15 cellular contexts compared by ENCODE assay signal in genomic region chr5:96528816-96529474, GRCh38.
"Had no signal": no experiment of that assay in that cellular context is flagged by ENCODE, and none has a peak within 500 bp of the region (broad histone marks: within the 10 kb centered on the region; RNA-seq: fewer than 3 reads in every experiment).

No MANE protein-coding gene starts in this region.

- H3K9me3 ChIP-seq: esophagus squamous epithelium, psoas muscle had no signal

- DNase-seq: activated CD4-positive, alpha-beta memory T cell treated with anti-CD3 and anti-CD28 coated beads, Interleukin-2, amount 10 ng/mL, durations not matched to agents 7 days and 5 days; activated CD4-positive, alpha-beta T cell treated with anti-CD3 and anti-CD28 coated beads for 1 hour; activated gamma-delta T cell; activated T-cell treated with anti-CD3 and anti-CD28 coated beads, Interleukin-2, amount 50 U/mL, for 48 hours; brain microvascular endothelial cell; esophagus squamous epithelium; foreskin fibroblast; psoas muscle; stimulated activated CD4-positive, alpha-beta T cell treated with anti-CD3 and anti-CD28 coated beads, Interleukin-2, amount 100 ng/mL, for 24 hours; stimulated activated naive B cell treated with anti-CD40 and anti-IgM and Interleukin-4, amounts not matched to agents 10 μg/mL and 1 μg/mL and 100 μg/mL, for 72 hours; substantia nigra; T-helper 9 cell; trophoblast cell had no signal

- ATAC-seq: natural killer cell treated with Interleukin-12 subunit alpha and Interleukin-12 subunit beta and Interleukin-15 and Interleukin-18, amount 100 ng/mL, for 72 hours; psoas muscle; sciatic nerve; stimulated activated naive B cell treated with anti-CD40 and anti-IgM and Interleukin-4, amounts not matched to agents 10 μg/mL and 1 μg/mL and 100 μg/mL, for 72 hours had no signal

- H3K27ac ChIP-seq: brain microvascular endothelial cell, esophagus squamous epithelium, psoas muscle had no signal

- H3K27me3 ChIP-seq: brain microvascular endothelial cell, esophagus squamous epithelium had no signal

- H3K4me1 ChIP-seq: psoas muscle had no signal

- H3K4me3 ChIP-seq: esophagus squamous epithelium, psoas muscle had no signal

- H3K36me3 ChIP-seq: brain microvascular endothelial cell, esophagus squamous epithelium had no signal
